ENCODE assay signal across 28 cellular contexts in the genomic region with DNA sequence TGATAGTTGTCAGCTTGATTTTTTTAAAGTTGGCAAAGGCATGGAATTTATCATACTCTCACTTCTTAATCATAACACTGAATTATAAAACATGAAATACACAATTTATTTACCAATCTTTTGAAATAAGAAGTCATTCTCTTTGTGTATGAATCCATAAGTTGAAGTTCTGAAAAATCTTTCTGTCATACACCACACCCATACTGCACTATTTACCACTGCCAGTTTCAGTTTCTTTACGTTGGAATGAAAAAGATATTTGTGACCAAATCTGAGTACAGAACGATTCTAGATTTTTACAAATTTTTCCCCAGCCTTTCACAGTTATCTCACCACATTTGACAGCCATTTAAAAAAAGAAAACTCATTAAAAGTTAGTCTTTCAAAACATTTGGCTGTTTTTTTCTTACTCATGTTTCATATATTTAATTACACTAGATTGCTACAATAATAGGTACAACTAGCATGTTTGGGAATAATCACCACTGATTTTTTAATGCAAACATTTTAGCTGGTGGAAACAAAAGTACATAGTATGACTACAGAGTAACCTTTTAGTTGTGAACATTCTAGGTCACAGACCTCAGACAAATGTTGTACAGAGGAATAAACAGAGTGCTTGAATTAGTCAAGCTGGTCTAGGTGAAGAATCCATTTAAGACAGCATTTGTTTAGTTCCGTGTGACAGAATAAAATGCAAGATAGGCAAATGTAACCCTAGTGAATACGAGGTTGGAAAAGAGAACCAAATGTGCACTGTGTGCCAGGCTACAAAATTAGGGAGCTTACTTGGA.
DNase-seq lines count a peak whose midpoint lies in the region; ATAC-seq, FAIRE-seq and TF ChIP-seq lines count a peak whose summit lies in the region.
"Had no signal": no experiment of that assay in that cellular context is flagged by ENCODE, and none has a peak within 500 bp of the region (broad histone marks: within the 10 kb centered on the region; RNA-seq: fewer than 3 reads in every experiment).

No MANE protein-coding gene starts in this region.

- H3K27ac Mint-ChIP-seq in activated CD4-positive, alpha-beta T cell treated with anti-CD3 and anti-CD28 coated beads, Interleukin-2, amount 10 ng/mL, durations not matched to agents 7 days and 5 days = peak overlapping the region; percentile 90
- peak overlapping the region in 1 of 3 donors; percentile 11 for H3K27ac Mint-ChIP-seq in CD4-positive, CD25-positive, alpha-beta regulatory T cell
- H3K27ac Mint-ChIP-seq in T-cell = peak overlapping the region in 1 of 2 donors; percentile 24
- H3K27ac Mint-ChIP-seq: memory B cell had no signal

- H3K4me1 ChIP-seq in CD4-positive, CD25-positive, alpha-beta regulatory T cell (ENCODE audit: control insufficient read depth, insufficient read depth, low read length, poor library complexity, severe bottlenecking) = no peaks in the 10 kb centered on the region
- H3K4me1 ChIP-seq in GM12878 (ENCODE audit: control insufficient read depth, insufficient read depth, low read length) = no peaks in the 10 kb centered on the region
- H3K4me1 ChIP-seq: parathyroid adenoma, thyroid gland, vagina had no signal

- no peaks in the 10 kb centered on the region for H4K20me1 ChIP-seq in GM12878 (ENCODE audit: control insufficient read depth, insufficient read depth)

- ATAC-seq in CD4-positive, CD25-positive, alpha-beta regulatory T cell (ENCODE audit: low read depth in 2 of 2) = no peak
- peak in 1 of 4 experiments; percentile 60 for ATAC-seq in T-cell (replicated peaks in 1 of 4)
- ATAC-seq in GM12878 = 0 out of 3 replicates have a peak, but pooled peaks have one; percentile 33
- no peak for ATAC-seq in HG03097 (IDR thresholded peaks at IDR 0.05; ENCODE audit: low FRiP score, unreplicated experiment)
- ATAC-seq: body of pancreas, esophagus mucosa, left lobe of liver, Panc1 had no signal

- no TSS peak for BruUV-seq in GM12878 (replicated peaks; lab: Mats Ljungman, UMichigan)

- no peak overlapping the region for H2AFZ ChIP-seq in GM12878 (ENCODE audit: control insufficient read depth, low read depth, low read length)
- H2AFZ ChIP-seq: GM23248, parathyroid adenoma had no signal

- SMC1A ChIA-PET in GM12878 (lab: Charles Lee; ENCODE audit: uncharacterized antibody, unreplicated experiment) = no interaction called here

- peak; percentile 8 for DNase-seq in activated CD4-positive, alpha-beta T cell treated with anti-CD3 and anti-CD28 coated beads, Interleukin-2, amount 10 ng/mL, durations not matched to agents 7 days and 5 days
- DNase-seq in activated CD4-positive, alpha-beta T cell treated with anti-CD3 and anti-CD28 coated beads, Interleukin-2, amount 50 U/mL, for 48 hours = no peak
- DNase-seq in CD4-positive, CD25-positive, alpha-beta regulatory T cell = peak in 1 of 3 donors; percentile 61
- DNase-seq in T-cell = no peak
- no peak for DNase-seq in GM12878 (ENCODE audit: low read depth, low spot score)
- no peak for DNase-seq in cerebellar cortex (ENCODE audit: low spot score)
- DNase-seq in NCI-H2029 (lab: John Stamatoyannopoulos, UW) = no peak
- DNase-seq: activated CD4-positive, alpha-beta T cell treated with anti-CD3 and anti-CD28 coated beads for 1 hour; activated gamma-delta T cell treated with Interleukin-2 at 50 U/mL for 16 hours; body of pancreas; cerebellar nuclear complex; glutamatergic neuron; GM23248; NCI-H1105 treated with DMSO at 0.1 percent for 48 hours; NCI-H2029 treated with DMSO at 0.1 percent for 48 hours; NCI-H226; NCI-H69; SHP77; stomach; thyroid gland had no signal

- H3K79me2 ChIP-seq in GM12878 (ENCODE audit: control insufficient read depth, insufficient read depth, low read length) = no peaks in the 10 kb centered on the region
- H3K79me2 ChIP-seq: parathyroid adenoma had no signal

- POLR2A ChIA-PET in activated CD4-positive, alpha-beta T cell treated with anti-CD3 and anti-CD28 coated beads, Interleukin-2, amount 10 ng/mL, durations not matched to agents 7 days and 5 days (lab: Charles Lee) = no interaction called here
- POLR2A ChIA-PET in T-cell (lab: Charles Lee) = no interaction called here
- POLR2A ChIA-PET in GM12878 (lab: Charles Lee) = no interaction called here

- intact Hi-C loops in GM12878 (cut with micrococcal nuclease; ENCODE audit: unreplicated experiment) = no loop called here

- CTCF ChIA-PET in activated CD4-positive, alpha-beta T cell treated with anti-CD3 and anti-CD28 coated beads, Interleukin-2, amount 10 ng/mL, durations not matched to agents 7 days and 5 days (lab: Charles Lee) = interaction anchor here (0.9 to 1.1 kb wide), 2 partner anchors 188 to 193 kb away, joined by 3 read pairs; no protein-coding TSS in a partner anchor
- CTCF ChIA-PET in T-cell (lab: Charles Lee) (interaction anchor here in 1 of 2 donors (0.5 kb wide), 1 partner anchor 191 kb away, joined by 3 read pairs; no protein-coding TSS in a partner anchor), GM12878 (lab: Yijun Ruan, JAX) (no interaction called here)

- no peak for TF ChIP-seq POLR2A in GM12878 (IDR thresholded peaks at IDR 0.05; ENCODE audit: low read depth, low read length)

- no peak for TF ChIP-seq CTCF in GM12878 (IDR thresholded peaks at IDR 0.05 in 2 of 3, conservative IDR thresholded peaks at IDR 0.05 in 1 of 3; ENCODE audit: control insufficient read depth in 2 of 3, extremely low read depth in 1 of 3, insufficient read depth in 1 of 3, low read depth in 3 of 3, low read length in 3 of 3)

- H3K9ac ChIP-seq in GM12878 (ENCODE audit: control insufficient read depth, insufficient read depth, low read length) = no peak overlapping the region
- H3K9ac ChIP-seq: GM23248, parathyroid adenoma had no signal

- peak overlapping the region; percentile 39 for H3K4me3 ChIP-seq in CD4-positive, CD25-positive, alpha-beta regulatory T cell (ENCODE audit: low read depth, low read length)
- H3K4me3 ChIP-seq in GM12878 = no peak overlapping the region
- H3K4me3 ChIP-seq: body of pancreas, GM23248, smooth muscle cell, stomach, thyroid gland, vagina had no signal

- H3K9me3 Mint-ChIP-seq in activated CD4-positive, alpha-beta T cell treated with anti-CD3 and anti-CD28 coated beads, Interleukin-2, amount 10 ng/mL, durations not matched to agents 7 days and 5 days = peaks cover 28% of the 10 kb centered on the region
- peaks cover 0 to 4% (median 2%) of the 10 kb centered on the region in 7 donors for H3K9me3 Mint-ChIP-seq in CD4-positive, CD25-positive, alpha-beta regulatory T cell
- H3K9me3 Mint-ChIP-seq in T-cell = no peaks in the 10 kb centered on the region

- H3K4me2 ChIP-seq in GM12878 (ENCODE audit: control insufficient read depth, insufficient read depth) = no peak overlapping the region
- H3K4me2 ChIP-seq: smooth muscle cell had no signal

- FAIRE-seq in GM12878 (lab: Jason Lieb, UNC) = no peak

- H3K27me3 Mint-ChIP-seq in activated CD4-positive, alpha-beta T cell treated with anti-CD3 and anti-CD28 coated beads, Interleukin-2, amount 10 ng/mL, durations not matched to agents 7 days and 5 days = no peaks in the 10 kb centered on the region
- peaks cover 9% of the 10 kb centered on the region for H3K27me3 Mint-ChIP-seq in CD4-positive, CD25-positive, alpha-beta regulatory T cell
- no peaks in the 10 kb centered on the region for H3K27me3 Mint-ChIP-seq in T-cell
- H3K27me3 Mint-ChIP-seq: memory B cell had no signal

- no peaks in the 10 kb centered on the region for H3K36me3 ChIP-seq in CD4-positive, CD25-positive, alpha-beta regulatory T cell (ENCODE audit: control insufficient read depth, insufficient read depth, low read length)
- no peaks in the 10 kb centered on the region for H3K36me3 ChIP-seq in GM12878 (ENCODE audit: control insufficient read depth in 2 of 2, insufficient read depth in 2 of 2, low read length in 1 of 2)
- H3K36me3 ChIP-seq: stomach, thyroid gland, vagina had no signal

- RAD21 ChIA-PET in GM12878 (lab: Charles Lee; ENCODE audit: unreplicated experiment) = no interaction called here

- H3K4me1 Mint-ChIP-seq in activated CD4-positive, alpha-beta T cell treated with anti-CD3 and anti-CD28 coated beads, Interleukin-2, amount 10 ng/mL, durations not matched to agents 7 days and 5 days = peaks cover 42% of the 10 kb centered on the region
- peaks cover 0 to 6% (median 2%) of the 10 kb centered on the region in 4 donors for H3K4me1 Mint-ChIP-seq in CD4-positive, CD25-positive, alpha-beta regulatory T cell
- H3K4me1 Mint-ChIP-seq in T-cell = peaks cover 10 to 18% (median 17%) of the 10 kb centered on the region in 3 donors
- H3K4me1 Mint-ChIP-seq: memory B cell had no signal

- TF ChIP-seq EP300 in GM12878 (IDR thresholded peaks at IDR 0.05; ENCODE audit: borderline replicate concordance in 1 of 2, control insufficient read depth in 1 of 2, low read depth in 2 of 2, low read length in 2 of 2) = no peak

- in situ Hi-C loops in GM12878 (cut with MboI) = no loop called here

- no peaks in the 10 kb centered on the region for H3K9me3 ChIP-seq in CD4-positive, CD25-positive, alpha-beta regulatory T cell (ENCODE audit: control insufficient read depth in 2 of 2, low read length in 2 of 2)
- no peaks in the 10 kb centered on the region for H3K9me3 ChIP-seq in GM12878 (replicated peaks; ENCODE audit: control insufficient read depth, insufficient read depth, low read length)
- H3K9me3 ChIP-seq: body of pancreas, stomach, thyroid gland, vagina had no signal

- TF ChIP-seq RAD21 in GM12878 (IDR thresholded peaks at IDR 0.05; ENCODE audit: insufficient read depth, low read depth, low read length) = no peak

- H3K4me3 Mint-ChIP-seq in activated CD4-positive, alpha-beta T cell treated with anti-CD3 and anti-CD28 coated beads, Interleukin-2, amount 10 ng/mL, durations not matched to agents 7 days and 5 days = peak overlapping the region; percentile 52
- H3K4me3 Mint-ChIP-seq in CD4-positive, CD25-positive, alpha-beta regulatory T cell = no peak overlapping the region
- peak overlapping the region; percentile 17 to 52 (median 48) for H3K4me3 Mint-ChIP-seq in T-cell
- H3K4me3 Mint-ChIP-seq: memory B cell had no signal

- no peak overlapping the region for H3K27ac ChIP-seq in CD4-positive, CD25-positive, alpha-beta regulatory T cell (ENCODE audit: insufficient read depth, low read length, poor library complexity, severe bottlenecking)
- no peak overlapping the region for H3K27ac ChIP-seq in GM12878 (ENCODE audit: control insufficient read depth, insufficient read depth)
- H3K27ac ChIP-seq: body of pancreas, GM23248, parathyroid adenoma, stomach, thyroid gland, vagina had no signal

- 19% methylated on average over 4 of the region's 4 CpGs for WGBS in GM12878 (ENCODE audit: insufficient coverage, insufficient replicate concordance, low lambda C conversion rate, missing lambda C conversion rate)

- H3K36me3 Mint-ChIP-seq in activated CD4-positive, alpha-beta T cell treated with anti-CD3 and anti-CD28 coated beads, Interleukin-2, amount 10 ng/mL, durations not matched to agents 7 days and 5 days (ENCODE audit: low read depth) = peaks cover 57% of the 10 kb centered on the region
- no peaks in the 10 kb centered on the region for H3K36me3 Mint-ChIP-seq in CD4-positive, CD25-positive, alpha-beta regulatory T cell
- H3K36me3 Mint-ChIP-seq in T-cell = no peaks in the 10 kb centered on the region

- no peaks in the 10 kb centered on the region for H3K27me3 ChIP-seq in CD4-positive, CD25-positive, alpha-beta regulatory T cell (ENCODE audit: control insufficient read depth, insufficient read depth, low read length)
- H3K27me3 ChIP-seq in GM12878 (replicated peaks in 1 of 2; ENCODE audit: control insufficient read depth in 2 of 2, insufficient read depth in 2 of 2, low read length in 1 of 2) = no peaks in the 10 kb centered on the region
- H3K27me3 ChIP-seq: body of pancreas, stomach, thyroid gland, vagina had no signal

Comparison
In these comparisons a context has a peak if more than half of its experiments do, and no peak if none do; other contexts are left out.
1. H3K4me3 Mint-ChIP-seq: peak in activated CD4-positive, alpha-beta T cell treated with anti-CD3 and anti-CD28 coated beads, Interleukin-2, amount 10 ng/mL, durations not matched to agents 7 days and 5 days (single experiment) and T-cell (3 of 3); none in CD4-positive, CD25-positive, alpha-beta regulatory T cell (0 of 4).